Comparison of ENCODE assay signal across 25 cellular contexts in the genomic region with DNA sequence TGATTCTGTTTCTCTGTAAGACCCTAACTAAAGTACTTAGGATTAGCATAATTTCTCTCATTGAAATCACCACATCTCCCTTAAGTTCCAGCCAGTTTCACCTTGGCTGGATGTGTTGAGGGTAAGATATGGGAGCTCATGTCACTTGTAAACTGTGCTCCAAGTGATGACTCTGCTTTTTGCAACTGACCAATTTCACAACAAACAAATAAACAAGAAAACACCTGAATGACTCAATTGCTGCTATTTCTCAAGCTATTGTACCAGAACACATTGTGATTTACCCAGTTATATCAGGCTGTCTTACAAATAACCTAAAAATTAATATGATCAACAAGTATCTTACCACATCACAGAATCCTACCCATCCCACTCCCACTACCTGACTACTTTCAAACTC.
"Had no signal": no experiment of that assay in that cellular context is flagged by ENCODE, and none has a peak within 500 bp of the region (broad histone marks: within the 10 kb centered on the region; RNA-seq: fewer than 3 reads in every experiment).

No MANE protein-coding gene starts in this region.

- DNase-seq: dermis blood vessel endothelial cell; dorsolateral prefrontal cortex; effector CD4-positive, alpha-beta T cell; effector memory CD4-positive, alpha-beta T cell; esophagus squamous epithelium; foreskin fibroblast; foreskin melanocyte; gastrocnemius medialis; glutamatergic neuron; heart right ventricle; hippocampal formation; islet precursor cell; kidney; kidney glomerular epithelial cell; left cardiac atrium; left lung; left ventricle myocardium superior; lower lobe of right lung; mesendoderm; midbrain; naive thymus-derived CD4-positive, alpha-beta T cell had no signal

- H3K4me1 ChIP-seq: esophagus squamous epithelium, gastrocnemius medialis, heart right ventricle, left lung, lower lobe of right lung had no signal

- H3K9me3 ChIP-seq: esophagus squamous epithelium, gastrocnemius medialis, heart right ventricle, left lung, lower lobe of right lung had no signal

- H3K27me3 ChIP-seq: dorsolateral prefrontal cortex, gastrocnemius medialis, left lung had no signal

- FAIRE-seq: colon, endothelial cell of umbilical vein, kidney had no signal

- H3K4me3 ChIP-seq: coronary artery, dorsolateral prefrontal cortex, esophagus squamous epithelium, gastrocnemius medialis, heart right ventricle, left lung, lower lobe of right lung had no signal

- H3K4me3 Mint-ChIP-seq: memory B cell; naive thymus-derived CD4-positive, alpha-beta T cell had no signal

- H3K27ac Mint-ChIP-seq: memory B cell; naive thymus-derived CD4-positive, alpha-beta T cell had no signal

- ATAC-seq: gastrocnemius medialis; heart right ventricle; left cardiac atrium; left ventricle myocardium superior; lower lobe of right lung; naive thymus-derived CD4-positive, alpha-beta T cell had no signal

- H3K27ac ChIP-seq: coronary artery, dorsolateral prefrontal cortex, esophagus squamous epithelium, gastrocnemius medialis, heart right ventricle, left lung, lower lobe of right lung had no signal

- H3K4me1 Mint-ChIP-seq: memory B cell; naive thymus-derived CD4-positive, alpha-beta T cell had no signal

- H3K36me3 Mint-ChIP-seq: memory B cell; naive thymus-derived CD4-positive, alpha-beta T cell had no signal

- H3K36me3 ChIP-seq: esophagus squamous epithelium, gastrocnemius medialis, heart right ventricle, left lung, lower lobe of right lung had no signal
